Comparison of ENCODE assay signal across 13 cellular contexts in genomic region chr17:46081018-46081320, GRCh38.
A peak's percentile ranks its signal among the peaks of the same experiment; 100 is the strongest.
DNase-seq lines count a peak whose midpoint lies in the region; TF ChIP-seq lines count a peak whose summit lies in the region.
"Had no signal": no experiment of that assay in that cellular context is flagged by ENCODE, and none has a peak within 500 bp of the region (broad histone marks: within the 10 kb centered on the region; RNA-seq: fewer than 3 reads in every experiment).

No MANE protein-coding gene starts in this region.

- peaks cover 60% of the 10 kb centered on the region for H3K4me1 Mint-ChIP-seq in activated naive CD8-positive, alpha-beta T cell (ENCODE audit: low read depth)
- peaks cover 45% of the 10 kb centered on the region for H3K4me1 Mint-ChIP-seq in activated naive CD8-positive, alpha-beta T cell treated with anti-CD3 and anti-CD28 coated beads for 36 hours
- H3K4me1 Mint-ChIP-seq in endothelial cell (ENCODE audit: unreplicated experiment): peaks cover 14% of the 10 kb centered on the region
- peaks cover 9% of the 10 kb centered on the region for H3K4me1 Mint-ChIP-seq in T-helper 2 cell treated with Interferon-gamma antibody and Interleukin-4, amounts not matched to agents 5 μg/mL and 100 μg/mL, for 36 hours (ENCODE audit: low read depth)

- CTCF ChIA-PET in HEK293 (lab: Yijun Ruan, JAX): no interaction called here
- CTCF ChIA-PET in HEK293T (lab: Yijun Ruan, JAX): interaction anchor here (0.6 kb wide), 1 partner anchor 10 kb away, joined by 3 read pairs; no protein-coding TSS in a partner anchor

- no peaks in the 10 kb centered on the region for H3K27me3 ChIP-seq in right atrium auricular region

- H3K9me3 Mint-ChIP-seq in activated naive CD8-positive, alpha-beta T cell (ENCODE audit: low read depth): no peaks in the 10 kb centered on the region
- no peaks in the 10 kb centered on the region for H3K9me3 Mint-ChIP-seq in activated naive CD8-positive, alpha-beta T cell treated with anti-CD3 and anti-CD28 coated beads for 36 hours
- peaks cover 3% of the 10 kb centered on the region for H3K9me3 Mint-ChIP-seq in endothelial cell (ENCODE audit: unreplicated experiment)
- no peaks in the 10 kb centered on the region for H3K9me3 Mint-ChIP-seq in T-helper 2 cell treated with Interferon-gamma antibody and Interleukin-4, amounts not matched to agents 5 μg/mL and 100 μg/mL, for 36 hours
- H3K9me3 Mint-ChIP-seq: CD8-positive, alpha-beta memory T cell had no signal

- no peak overlapping the region for H3K4me3 Mint-ChIP-seq in activated naive CD8-positive, alpha-beta T cell
- no peak overlapping the region for H3K4me3 Mint-ChIP-seq in activated naive CD8-positive, alpha-beta T cell treated with anti-CD3 and anti-CD28 coated beads for 36 hours
- no peak overlapping the region for H3K4me3 Mint-ChIP-seq in endothelial cell (ENCODE audit: unreplicated experiment)
- H3K4me3 Mint-ChIP-seq in T-helper 2 cell treated with Interferon-gamma antibody and Interleukin-4, amounts not matched to agents 5 μg/mL and 100 μg/mL, for 36 hours: no peak overlapping the region
- H3K4me3 Mint-ChIP-seq: CD8-positive, alpha-beta memory T cell had no signal

- POLR2A ChIA-PET in HEK293 (lab: Yijun Ruan, JAX) (no interaction called here), HEK293T (lab: Yijun Ruan, JAX) (no interaction called here)

- no peak overlapping the region for H3K27ac ChIP-seq in HEK293 (ENCODE audit: extremely low read depth, low read depth, low read length)
- no peak overlapping the region for H3K27ac ChIP-seq in right atrium auricular region
- H3K27ac ChIP-seq: KMS-11 had no signal

- H3K4me1 ChIP-seq in HEK293 (ENCODE audit: control insufficient read depth, insufficient read depth, low read length) (peaks cover 34% of the 10 kb centered on the region), right atrium auricular region (peaks cover 0 to 27% of the 10 kb centered on the region in 2 donors)

- H3K9me3 ChIP-seq in HEK293 (ENCODE audit: control insufficient read depth, insufficient read depth, low read depth, low read length): no peaks in the 10 kb centered on the region
- H3K9me3 ChIP-seq in right atrium auricular region: no peaks in the 10 kb centered on the region
- H3K9me3 ChIP-seq: HAP-1 had no signal

- no peak for DNase-seq in activated naive CD8-positive, alpha-beta T cell treated with anti-CD3 and anti-CD28 coated beads for 36 hours
- no peak for DNase-seq in endothelial cell (ENCODE audit: low spot score)
- no peak for DNase-seq in T-helper 2 cell treated with Interferon-gamma antibody and Interleukin-4, amounts not matched to agents 5 μg/mL and 100 μg/mL, for 36 hours (ENCODE audit: low spot score)
- no peak for DNase-seq in right atrium auricular region (ENCODE audit: low spot score)
- DNase-seq in HEK293T (ENCODE audit: extremely low spot score): no peak
- DNase-seq: CD8-positive, alpha-beta memory T cell; DMS79; MV-4-11; NCI-H1694 treated with DMSO at 0.1 percent for 48 hours had no signal

- H3K27ac Mint-ChIP-seq in activated naive CD8-positive, alpha-beta T cell: peak overlapping the region; percentile 56
- no peak overlapping the region for H3K27ac Mint-ChIP-seq in activated naive CD8-positive, alpha-beta T cell treated with anti-CD3 and anti-CD28 coated beads for 36 hours
- H3K27ac Mint-ChIP-seq in endothelial cell (ENCODE audit: unreplicated experiment): peak overlapping the region; percentile 88
- no peak overlapping the region for H3K27ac Mint-ChIP-seq in T-helper 2 cell treated with Interferon-gamma antibody and Interleukin-4, amounts not matched to agents 5 μg/mL and 100 μg/mL, for 36 hours

- no peaks in the 10 kb centered on the region for H3K27me3 Mint-ChIP-seq in activated naive CD8-positive, alpha-beta T cell
- no peaks in the 10 kb centered on the region for H3K27me3 Mint-ChIP-seq in activated naive CD8-positive, alpha-beta T cell treated with anti-CD3 and anti-CD28 coated beads for 36 hours
- peaks cover 13% of the 10 kb centered on the region for H3K27me3 Mint-ChIP-seq in endothelial cell (ENCODE audit: unreplicated experiment)
- no peaks in the 10 kb centered on the region for H3K27me3 Mint-ChIP-seq in T-helper 2 cell treated with Interferon-gamma antibody and Interleukin-4, amounts not matched to agents 5 μg/mL and 100 μg/mL, for 36 hours (ENCODE audit: low read depth)
- H3K27me3 Mint-ChIP-seq: CD8-positive, alpha-beta memory T cell had no signal

- H3K4me3 ChIP-seq in HEK293 (ENCODE audit: low read depth, low read length): no peak overlapping the region
- no peak overlapping the region for H3K4me3 ChIP-seq in right atrium auricular region
- H3K4me3 ChIP-seq: HAP-1 had no signal

- H3K36me3 ChIP-seq in HEK293 (ENCODE audit: control insufficient read depth in 2 of 2, insufficient read depth in 1 of 2, low read length in 2 of 2): peaks cover 3% of the 10 kb centered on the region in 2 experiments; a peak in 2 of 3 replicates
- no peaks in the 10 kb centered on the region for H3K36me3 ChIP-seq in right atrium auricular region
- H3K36me3 ChIP-seq: HAP-1 had no signal

- H3K36me3 Mint-ChIP-seq in activated naive CD8-positive, alpha-beta T cell: peaks cover 9% of the 10 kb centered on the region
- H3K36me3 Mint-ChIP-seq in activated naive CD8-positive, alpha-beta T cell treated with anti-CD3 and anti-CD28 coated beads for 36 hours: peaks cover 32% of the 10 kb centered on the region
- H3K36me3 Mint-ChIP-seq in endothelial cell (ENCODE audit: low read depth, unreplicated experiment): peaks cover 27% of the 10 kb centered on the region
- peaks cover 13% of the 10 kb centered on the region for H3K36me3 Mint-ChIP-seq in T-helper 2 cell treated with Interferon-gamma antibody and Interleukin-4, amounts not matched to agents 5 μg/mL and 100 μg/mL, for 36 hours (ENCODE audit: low read depth)

- TF ChIP-seq CTCF in HEK293 (tag by site-specific recombination; IDR thresholded peaks at IDR 0.05) (no peak), endothelial cell (IDR thresholded peaks at IDR 0.05; ENCODE audit: unreplicated experiment) (no peak), right atrium auricular region (IDR thresholded peaks at IDR 0.05) (no peak)

TF ChIP-seq in HEK293, 187 proteins besides CTCF, POLR2A, EP300 and RAD21:
- TF ChIP-seq ZBTB20 (tag by site-specific recombination; IDR thresholded peaks at IDR 0.05): peak; percentile 37; the same call in 1 of the 2 replicates
- no peak for TF ChIP-seq TCF7L2 (IDR thresholded peaks at IDR 0.05; ENCODE audit: borderline replicate concordance, low read depth, low read length)
- TF ChIP-seq PRDM1 (tag by site-specific recombination; IDR thresholded peaks at IDR 0.05): 0 out of 2 replicates have a peak, but pooled peaks have one; percentile 36

TF ChIP-seq in HEK293T, 16 proteins besides CTCF, POLR2A, EP300 and RAD21:
- TF ChIP-seq SUZ12 (IDR thresholded peaks at IDR 0.05): no peak
- no peak for TF ChIP-seq ARNT (IDR thresholded peaks at IDR 0.05)
- TF ChIP-seq L3MBTL2 (conservative IDR thresholded peaks at IDR 0.05): no peak
- no peak for TF ChIP-seq ELF4 (IDR thresholded peaks at IDR 0.05)
- TF ChIP-seq HDGF (IDR thresholded peaks at IDR 0.05; ENCODE audit: borderline replicate concordance): no peak
- no peak for TF ChIP-seq FOXK2 (IDR thresholded peaks at IDR 0.05)
- TF ChIP-seq FOXM1 (IDR thresholded peaks at IDR 0.05; ENCODE audit: borderline replicate concordance): no peak
- TF ChIP-seq TARDBP (IDR thresholded peaks at IDR 0.05): no peak
- TF ChIP-seq NFRKB (IDR thresholded peaks at IDR 0.05): no peak
- TF ChIP-seq SP1 (IDR thresholded peaks at IDR 0.05): no peak
- TF ChIP-seq LEF1 (IDR thresholded peaks at IDR 0.05; ENCODE audit: borderline replicate concordance): no peak
- TF ChIP-seq PKNOX1 (IDR thresholded peaks at IDR 0.05): no peak
- TF ChIP-seq BHLHE40 (IDR thresholded peaks at IDR 0.05; ENCODE audit: borderline replicate concordance): no peak
- no peak for TF ChIP-seq CTBP1 (IDR thresholded peaks at IDR 0.05; ENCODE audit: borderline replicate concordance)
- TF ChIP-seq FOXA1 (IDR thresholded peaks at IDR 0.05): no peak
- TF ChIP-seq ZNF384 (IDR thresholded peaks at IDR 0.05): no peak

Comparison
In these comparisons a context has a peak if more than half of its experiments do, and no peak if none do; other contexts are left out.
1. H3K27ac Mint-ChIP-seq: peak in activated naive CD8-positive, alpha-beta T cell (single experiment) and endothelial cell (single experiment); none in activated naive CD8-positive, alpha-beta T cell treated with anti-CD3 and anti-CD28 coated beads for 36 hours (single experiment) and T-helper 2 cell treated with Interferon-gamma antibody and Interleukin-4, amounts not matched to agents 5 μg/mL and 100 μg/mL, for 36 hours (single experiment).